Comparison of ENCODE assay signal across 15 cellular contexts in genomic region chr10:69624245-69624786, GRCh38. TPM values are rescaled to one million over a fixed set of nuclear protein-coding genes. Genes with fewer than 3 reads are reported as not detected.
"Had no signal": no experiment of that assay in that cellular context is flagged by ENCODE, and none has a peak within 500 bp of the region (broad histone marks: within the 10 kb centered on the region; RNA-seq: fewer than 3 reads in every experiment).

No MANE protein-coding gene starts in this region.

- DNase-seq: activated naive CD4-positive, alpha-beta T cell treated with Interleukin-2 at 50 U/mL for 16 hours; head of caudate nucleus; mammary epithelial cell; stimulated activated CD4-positive, alpha-beta T cell treated with anti-CD3 and anti-CD28 coated beads, Interleukin-4, amount 100 ng/mL, for 1 hour; upper lobe of right lung had no signal

- ATAC-seq: upper lobe of right lung had no signal

- H3K4me3 ChIP-seq: esophagus muscularis mucosa, SJSA1, upper lobe of right lung had no signal

- H3K4me3 Mint-ChIP-seq: nephron; stimulated activated naive CD8-positive, alpha-beta T cell treated with anti-CD3 and anti-CD28 coated beads, Interleukin-15, Interleukin-2, amounts not matched to agents 100 ng/mL and 50 ng/mL, for 24 hours had no signal

- H3K36me3 ChIP-seq: esophagus muscularis mucosa, SJSA1, upper lobe of right lung had no signal

- H3K9me3 ChIP-seq: esophagus muscularis mucosa had no signal

- H3K27me3 Mint-ChIP-seq: stimulated activated naive CD8-positive, alpha-beta T cell treated with anti-CD3 and anti-CD28 coated beads, Interleukin-15, Interleukin-2, amounts not matched to agents 100 ng/mL and 50 ng/mL, for 24 hours had no signal

- H3K27ac ChIP-seq: esophagus muscularis mucosa, SJSA1, upper lobe of right lung had no signal

- H3K4me1 Mint-ChIP-seq: nephron had no signal

- H3K4me1 ChIP-seq: SJSA1, upper lobe of right lung had no signal

- H3K27ac Mint-ChIP-seq: nephron; stimulated activated naive CD8-positive, alpha-beta T cell treated with anti-CD3 and anti-CD28 coated beads, Interleukin-15, Interleukin-2, amounts not matched to agents 100 ng/mL and 50 ng/mL, for 24 hours had no signal

RNA-seq across cellular contexts. Expression of gene FAM241B, which starts 5.7 kb away (rescaled TPM):
- total RNA-seq: fibroblast of villous mesenchyme had no signal

RNA-seq across cellular contexts. Expression of gene NEUROG3, which starts 51.1 kb away (rescaled TPM):
- total RNA-seq: chondrocyte, dermis microvascular lymphatic vessel endothelial cell, fibroblast of villous mesenchyme, mammary epithelial cell, mucosa of gallbladder, pulmonary artery endothelial cell, SJSA1, temporal lobe, upper lobe of right lung had no signal
- polyA plus RNA-seq: mammary epithelial cell had no signal
